13 cellular contexts compared by ENCODE assay signal in genomic region chr3:150084128-150084527, GRCh38.
"Had no signal": no experiment of that assay in that cellular context is flagged by ENCODE, and none has a peak within 500 bp of the region (broad histone marks: within the 10 kb centered on the region; RNA-seq: fewer than 3 reads in every experiment).

No MANE protein-coding gene starts in this region.

- H3K4me3 ChIP-seq: cardiac muscle cell had no signal

- H3K36me3 ChIP-seq: cardiac muscle cell, esophagus squamous epithelium, heart right ventricle, neutrophil, right atrium auricular region, spleen, upper lobe of left lung, WERI-Rb-1 had no signal

- DNase-seq: activated CD4-positive, alpha-beta T cell treated with anti-CD3 and anti-CD28 coated beads, Interleukin-2, amount 50 U/mL, for 48 hours; activated naive CD4-positive, alpha-beta T cell treated with anti-CD3 and anti-CD28 coated beads for 36 hours; esophagus squamous epithelium; foreskin melanocyte; heart right ventricle; natural killer cell; spleen; T-helper 17 cell; upper lobe of left lung; WERI-Rb-1 had no signal

- H3K27me3 ChIP-seq: cardiac muscle cell, esophagus squamous epithelium, heart right ventricle, neutrophil, right atrium auricular region, upper lobe of left lung had no signal

- H3K9me3 ChIP-seq: esophagus squamous epithelium, heart right ventricle, neutrophil, right atrium auricular region, spleen, upper lobe of left lung had no signal

- H3K27ac ChIP-seq: cardiac muscle cell, esophagus squamous epithelium, neutrophil, right atrium auricular region, spleen, upper lobe of left lung, WERI-Rb-1 had no signal

- ATAC-seq: natural killer cell, T-helper 17 cell had no signal

- H3K4me1 ChIP-seq: esophagus squamous epithelium, spleen, upper lobe of left lung had no signal
